32 cellular contexts compared by ENCODE assay signal in genomic region chr5:155678371-155678770, GRCh38.
"Had no signal": no experiment of that assay in that cellular context is flagged by ENCODE, and none has a peak within 500 bp of the region (broad histone marks: within the 10 kb centered on the region; RNA-seq: fewer than 3 reads in every experiment).

No MANE protein-coding gene starts in this region.

- H3K27me3 ChIP-seq: adrenal gland, body of pancreas, brain microvascular endothelial cell, breast epithelium, cardiac muscle cell had no signal

- H3K4me1 ChIP-seq: adrenal gland, ascending aorta, body of pancreas, breast epithelium had no signal

- H3K27ac ChIP-seq: adrenal gland, ascending aorta, body of pancreas, brain microvascular endothelial cell, breast epithelium, cardiac muscle cell had no signal

- ATAC-seq: activated naive CD4-positive, alpha-beta T cell treated with anti-CD3 and anti-CD28 coated beads, Interleukin-2, amount 50 U/mL, for 72 hours; activated naive CD8-positive, alpha-beta T cell treated with anti-CD3 and anti-CD28 coated beads, Interleukin-2, amount 50 U/mL, for 24 hours; activated T-cell treated with anti-CD3 and anti-CD28 coated beads, Interleukin-2, amount 50 U/mL, for 4 hours; activated T-cell treated with anti-CD3 and anti-CD28 coated beads, Interleukin-2, amount 50 U/mL, for 72 hours; activated T-helper 17 cell treated with anti-CD3 and anti-CD28 coated beads, Interleukin-2, amount 50 U/mL, for 72 hours; body of pancreas had no signal

- H3K36me3 ChIP-seq: adrenal gland, ascending aorta, brain microvascular endothelial cell, breast epithelium, cardiac muscle cell had no signal

- DNase-seq: activated effector memory CD4-positive, alpha-beta T cell treated with anti-CD3 and anti-CD28 coated beads, Interleukin-2, amount 50 U/mL, for 16 hours; activated effector memory CD4-positive, alpha-beta T cell treated with Interleukin-2 at 50 U/mL for 16 hours; activated gamma-delta T cell; activated gamma-delta T cell treated with Interleukin-2 at 50 U/mL for 16 hours; activated naive CD4-positive, alpha-beta T cell; activated naive CD4-positive, alpha-beta T cell treated with anti-CD3 and anti-CD28 coated beads for 36 hours; activated naive CD4-positive, alpha-beta T cell treated with anti-CD3 and anti-CD28 coated beads, Interleukin-2, amount 10 ng/mL, durations not matched to agents 7 days and 5 days; activated naive CD4-positive, alpha-beta T cell treated with anti-CD3 and anti-CD28 coated beads, Interleukin-2, amount 50 U/mL, for 16 hours; activated naive CD4-positive, alpha-beta T cell treated with Interleukin-2 at 50 U/mL for 16 hours; activated naive CD8-positive, alpha-beta T cell treated with anti-CD3 and anti-CD28 coated beads for 36 hours; activated naive CD8-positive, alpha-beta T cell treated with anti-CD3 and anti-CD28 coated beads, Interleukin-2, amount 10 ng/mL, durations not matched to agents 7 days and 5 days; activated naive CD8-positive, alpha-beta T cell treated with anti-CD3 and anti-CD28 coated beads, Interleukin-2, amount 50 U/mL, for 24 hours; activated T-cell treated with anti-CD3 and anti-CD28 coated beads, Interleukin-2, amount 50 U/mL, for 1 hour; activated T-cell treated with anti-CD3 and anti-CD28 coated beads, Interleukin-2, amount 50 U/mL, for 24 hours; activated T-cell treated with anti-CD3 and anti-CD28 coated beads, Interleukin-2, amount 50 U/mL, for 4 hours; activated T-cell treated with anti-CD3 and anti-CD28 coated beads, Interleukin-2, amount 50 U/mL, for 48 hours; activated T-cell treated with anti-CD3 and anti-CD28 coated beads, Interleukin-2, amount 50 U/mL, for 72 hours; adrenal gland; amniotic stem cell; amygdala; anterior cingulate cortex; aorta; body of pancreas; brain microvascular endothelial cell; caudate nucleus; central memory CD4-positive, alpha-beta T cell; cerebellar nuclear complex had no signal

- H3K9me3 ChIP-seq: adrenal gland, body of pancreas had no signal

- H3K4me3 ChIP-seq: adrenal gland, ascending aorta, body of pancreas, breast epithelium, cardiac muscle cell had no signal
